ENCODE assay signal across 33 cellular contexts in genomic region chr4:87799254-87799653, GRCh38. TPM values are rescaled to one million over a fixed set of nuclear protein-coding genes. Genes with fewer than 3 reads are reported as not detected.
"Had no signal": no experiment of that assay in that cellular context is flagged by ENCODE, and none has a peak within 500 bp of the region (broad histone marks: within the 10 kb centered on the region; RNA-seq: fewer than 3 reads in every experiment).

Gene IBSP (plus strand): TSS chr4:87799554. CDS start chr4:87802362, 2,808 bp downstream.

- H2AFZ ChIP-seq: neural progenitor cell had no signal

- H3K36me3 ChIP-seq: neural progenitor cell, pancreas, prostate gland, right lobe of liver, sigmoid colon, stomach, thoracic aorta, thyroid gland, tibial nerve, upper lobe of left lung, vagina had no signal

- H3K4me1 Mint-ChIP-seq: natural killer cell; nephron; neural progenitor cell; stimulated activated effector memory CD8-positive, alpha-beta T cell treated with anti-CD3 and anti-CD28 coated beads, Interleukin-12 subunit alpha, Interleukin-12 subunit beta, amount 100 ng/mL, for 72 hours; stimulated activated naive B cell treated with anti-CD40 and anti-IgM and Interleukin-4, amounts not matched to agents 10 μg/mL and 1 μg/mL and 100 μg/mL, for 72 hours had no signal

- FAIRE-seq: pancreas, small intestine, urothelium cell line had no signal

- H3K27me3 Mint-ChIP-seq: stimulated activated naive CD8-positive, alpha-beta T cell treated with anti-CD3 and anti-CD28 coated beads, Interleukin-15, Interleukin-2, amounts not matched to agents 100 ng/mL and 50 ng/mL, for 24 hours had no signal

- H3K4me3 ChIP-seq: neural progenitor cell, pancreas, prostate gland, right lobe of liver, sigmoid colon, stomach, thoracic aorta, thyroid gland, tibial nerve, upper lobe of left lung, vagina had no signal

- H3K9me3 Mint-ChIP-seq: natural killer cell; nephron; neural progenitor cell; stimulated activated effector memory CD8-positive, alpha-beta T cell treated with anti-CD3 and anti-CD28 coated beads, Interleukin-12 subunit alpha, Interleukin-12 subunit beta, amount 100 ng/mL, for 72 hours; stimulated activated naive CD8-positive, alpha-beta T cell treated with anti-CD3 and anti-CD28 coated beads, Interleukin-15, Interleukin-2, amounts not matched to agents 100 ng/mL and 50 ng/mL, for 24 hours had no signal

- H3K27me3 ChIP-seq: neural progenitor cell, pancreas, right lobe of liver, sigmoid colon, stomach, thyroid gland, tibial nerve, upper lobe of left lung, vagina had no signal

- DNase-seq: natural killer cell; occipital lobe; pancreas; right cardiac atrium; right lobe of liver; sigmoid colon; small intestine; stimulated activated CD4-positive, alpha-beta T cell treated with anti-CD3 and anti-CD28 coated beads, Interleukin-15, amount 100 ng/mL, for 24 hours; stimulated activated CD4-positive, alpha-beta T cell treated with anti-CD3 and anti-CD28 coated beads, Interleukin-2, amount 100 ng/mL, for 24 hours; stimulated activated CD4-positive, alpha-beta T cell treated with anti-CD3 and anti-CD28 coated beads, Interleukin-2, amount 100 ng/mL, for 48 hours; stimulated activated CD4-positive, alpha-beta T cell treated with anti-CD3 and anti-CD28 coated beads, Interleukin-4, amount 100 ng/mL, for 24 hours; stimulated activated naive B cell treated with anti-CD40 and anti-IgM and Interleukin-4, amounts not matched to agents 10 μg/mL and 1 μg/mL and 100 μg/mL, for 72 hours; stimulated activated naive CD4-positive, alpha-beta T cell treated with Interleukin-2 at 50 U/mL for 16 hours; stomach; thyroid gland; trophoblast cell; upper lobe of left lung had no signal

- H3K4me2 ChIP-seq: neural progenitor cell had no signal

- H3K27ac ChIP-seq: neural progenitor cell, pancreas, prostate gland, right lobe of liver, sigmoid colon, stomach, thoracic aorta, thyroid gland, tibial nerve, upper lobe of left lung, vagina had no signal

- H3K36me3 Mint-ChIP-seq: natural killer cell; neural progenitor cell; stimulated activated effector memory CD8-positive, alpha-beta T cell treated with anti-CD3 and anti-CD28 coated beads, Interleukin-12 subunit alpha, Interleukin-12 subunit beta, amount 100 ng/mL, for 72 hours; stimulated activated naive B cell treated with anti-CD40 and anti-IgM and Interleukin-4, amounts not matched to agents 10 μg/mL and 1 μg/mL and 100 μg/mL, for 72 hours had no signal

- H3K4me3 Mint-ChIP-seq: natural killer cell; nephron; neural progenitor cell; stimulated activated effector memory CD8-positive, alpha-beta T cell treated with anti-CD3 and anti-CD28 coated beads, Interleukin-12 subunit alpha, Interleukin-12 subunit beta, amount 100 ng/mL, for 72 hours; stimulated activated naive B cell treated with anti-CD40 and anti-IgM and Interleukin-4, amounts not matched to agents 10 μg/mL and 1 μg/mL and 100 μg/mL, for 72 hours; stimulated activated naive CD8-positive, alpha-beta T cell treated with anti-CD3 and anti-CD28 coated beads, Interleukin-15, Interleukin-2, amounts not matched to agents 100 ng/mL and 50 ng/mL, for 24 hours had no signal

- H3K9me3 ChIP-seq: pancreas, prostate gland, right lobe of liver, stomach, thoracic aorta, thyroid gland, tibial nerve, upper lobe of left lung, vagina had no signal

- H3K27ac Mint-ChIP-seq: natural killer cell; nephron; neural progenitor cell; stimulated activated effector memory CD8-positive, alpha-beta T cell treated with anti-CD3 and anti-CD28 coated beads, Interleukin-12 subunit alpha, Interleukin-12 subunit beta, amount 100 ng/mL, for 72 hours; stimulated activated naive B cell treated with anti-CD40 and anti-IgM and Interleukin-4, amounts not matched to agents 10 μg/mL and 1 μg/mL and 100 μg/mL, for 72 hours; stimulated activated naive CD8-positive, alpha-beta T cell treated with anti-CD3 and anti-CD28 coated beads, Interleukin-15, Interleukin-2, amounts not matched to agents 100 ng/mL and 50 ng/mL, for 24 hours had no signal

- H3K4me1 ChIP-seq: neural progenitor cell, pancreas, prostate gland, right lobe of liver, sigmoid colon, stomach, thyroid gland, tibial nerve, upper lobe of left lung, vagina had no signal

- ATAC-seq: natural killer cell; pancreas; right cardiac atrium; right lobe of liver; stimulated activated effector memory CD8-positive, alpha-beta T cell treated with anti-CD3 and anti-CD28 coated beads, Interleukin-12 subunit alpha, Interleukin-12 subunit beta, amount 100 ng/mL, for 72 hours; stimulated activated naive B cell treated with anti-CD40 and anti-IgM and Interleukin-4, amounts not matched to agents 10 μg/mL and 1 μg/mL and 100 μg/mL, for 72 hours had no signal

- H3K9ac ChIP-seq: neural progenitor cell had no signal

RNA-seq across cellular contexts. Expression of gene IBSP, which starts in this region (rescaled TPM):
- total RNA-seq: natural killer cell, occipital lobe, osteocyte, posterior vena cava, prostate gland, pulmonary artery endothelial cell, right cardiac atrium, right lobe of liver, sigmoid colon, skeletal muscle tissue, stomach, subcutaneous adipose tissue, thoracic aorta, thyroid gland, tibial nerve, upper lobe of left lung, ureter, vagina had no signal
- polyA plus RNA-seq: neural cell, pancreas, sigmoid colon, small intestine, stomach had no signal
